Comparison of ENCODE assay signal across 2 cellular contexts in the genomic region with DNA sequence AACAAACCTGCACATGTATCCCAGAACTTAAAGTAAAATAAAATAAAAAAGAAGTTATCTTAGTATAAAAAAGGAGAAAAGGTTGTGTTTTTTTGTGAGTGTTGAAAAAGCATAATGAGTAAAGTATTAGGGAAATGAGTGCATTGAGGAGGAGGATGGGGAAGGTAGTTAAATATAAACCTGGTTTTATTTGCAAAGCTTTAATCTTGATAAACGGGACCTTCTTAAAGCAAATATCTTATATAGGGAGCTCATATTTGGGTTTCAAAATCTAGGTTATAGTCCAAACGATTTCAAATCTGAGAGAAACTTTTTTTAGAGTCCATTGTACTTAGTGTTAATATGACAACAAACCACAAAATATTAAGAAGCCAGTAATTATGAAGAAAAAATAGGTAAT.
TF ChIP-seq lines count a peak whose summit lies in the region.

No MANE protein-coding gene starts in this region.

TF ChIP-seq in K562, 482 proteins besides CTCF, POLR2A, EP300 and RAD21 (continued from another document):
- no peak for TF ChIP-seq TSHZ1 (CRISPR knock-in tag; IDR thresholded peaks at IDR 0.05)
- TF ChIP-seq HDAC3 (IDR thresholded peaks at IDR 0.05; ENCODE audit: borderline replicate concordance, partially characterized antibody) = no peak
- TF ChIP-seq, protein P1, sequence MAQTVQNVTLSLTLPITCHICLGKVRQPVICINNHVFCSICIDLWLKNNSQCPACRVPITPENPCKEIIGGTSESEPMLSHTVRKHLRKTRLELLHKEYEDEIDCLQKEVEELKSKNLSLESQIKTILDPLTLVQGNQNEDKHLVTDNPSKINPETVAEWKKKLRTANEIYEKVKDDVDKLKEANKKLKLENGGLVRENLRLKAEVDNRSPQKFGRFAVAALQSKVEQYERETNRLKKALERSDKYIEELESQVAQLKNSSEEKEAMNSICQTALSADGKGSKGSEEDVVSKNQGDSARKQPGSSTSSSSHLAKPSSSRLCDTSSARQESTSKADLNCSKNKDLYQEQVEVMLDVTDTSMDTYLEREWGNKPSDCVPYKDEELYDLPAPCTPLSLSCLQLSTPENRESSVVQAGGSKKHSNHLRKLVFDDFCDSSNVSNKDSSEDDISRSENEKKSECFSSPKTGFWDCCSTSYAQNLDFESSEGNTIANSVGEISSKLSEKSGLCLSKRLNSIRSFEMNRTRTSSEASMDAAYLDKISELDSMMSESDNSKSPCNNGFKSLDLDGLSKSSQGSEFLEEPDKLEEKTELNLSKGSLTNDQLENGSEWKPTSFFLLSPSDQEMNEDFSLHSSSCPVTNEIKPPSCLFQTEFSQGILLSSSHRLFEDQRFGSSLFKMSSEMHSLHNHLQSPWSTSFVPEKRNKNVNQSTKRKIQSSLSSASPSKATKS (CRISPR knock-in tag; IDR thresholded peaks at IDR 0.05) = no peak
- TF ChIP-seq MAFK (IDR thresholded peaks at IDR 0.05; ENCODE audit: low read length) = no peak
- no peak for TF ChIP-seq GATA2 (CRISPR knock-in tag; IDR thresholded peaks at IDR 0.05)
- no peak for TF ChIP-seq TFAM (CRISPR knock-in tag; conservative IDR thresholded peaks at IDR 0.05)
- no peak for TF ChIP-seq SUPT5H (IDR thresholded peaks at IDR 0.05)
- no peak for TF ChIP-seq ZKSCAN1 (IDR thresholded peaks at IDR 0.05; ENCODE audit: low read depth, low read length)
- no peak for TF ChIP-seq STAT6 (CRISPR knock-in tag; IDR thresholded peaks at IDR 0.05)
- TF ChIP-seq, protein P2, sequence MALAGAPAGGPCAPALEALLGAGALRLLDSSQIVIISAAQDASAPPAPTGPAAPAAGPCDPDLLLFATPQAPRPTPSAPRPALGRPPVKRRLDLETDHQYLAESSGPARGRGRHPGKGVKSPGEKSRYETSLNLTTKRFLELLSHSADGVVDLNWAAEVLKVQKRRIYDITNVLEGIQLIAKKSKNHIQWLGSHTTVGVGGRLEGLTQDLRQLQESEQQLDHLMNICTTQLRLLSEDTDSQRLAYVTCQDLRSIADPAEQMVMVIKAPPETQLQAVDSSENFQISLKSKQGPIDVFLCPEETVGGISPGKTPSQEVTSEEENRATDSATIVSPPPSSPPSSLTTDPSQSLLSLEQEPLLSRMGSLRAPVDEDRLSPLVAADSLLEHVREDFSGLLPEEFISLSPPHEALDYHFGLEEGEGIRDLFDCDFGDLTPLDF (CRISPR knock-in tag; IDR thresholded peaks at IDR 0.05) = no peak
- TF ChIP-seq NBN (IDR thresholded peaks at IDR 0.05; ENCODE audit: low read depth) = no peak
- no peak for TF ChIP-seq ZBTB7A (IDR thresholded peaks at IDR 0.05; ENCODE audit: borderline replicate concordance, control insufficient read depth, low read depth, low read length)
- TF ChIP-seq ZNF263 (CRISPR knock-in tag; IDR thresholded peaks at IDR 0.05; ENCODE audit: borderline replicate concordance) = no peak
- TF ChIP-seq HNRNPL (IDR thresholded peaks at IDR 0.05; ENCODE audit: low read depth, low read length) = no peak
- TF ChIP-seq MCM3 (IDR thresholded peaks at IDR 0.05) = no peak
- no peak for TF ChIP-seq RHOXF2B (CRISPR knock-in tag; conservative IDR thresholded peaks at IDR 0.05)

TF ChIP-seq in liver, 16 proteins besides CTCF, POLR2A, EP300 and RAD21:
- peak; percentile 31 to 34 for TF ChIP-seq HNF4A (conservative IDR thresholded peaks at IDR 0.05)
- TF ChIP-seq GABPA (IDR thresholded peaks at IDR 0.05 in 1 of 2, conservative IDR thresholded peaks at IDR 0.05 in 1 of 2) = no peak
TF ChIP-seq in liver: peak in this region for 1.
